11 cellular contexts compared by ENCODE assay signal in the genomic region with DNA sequence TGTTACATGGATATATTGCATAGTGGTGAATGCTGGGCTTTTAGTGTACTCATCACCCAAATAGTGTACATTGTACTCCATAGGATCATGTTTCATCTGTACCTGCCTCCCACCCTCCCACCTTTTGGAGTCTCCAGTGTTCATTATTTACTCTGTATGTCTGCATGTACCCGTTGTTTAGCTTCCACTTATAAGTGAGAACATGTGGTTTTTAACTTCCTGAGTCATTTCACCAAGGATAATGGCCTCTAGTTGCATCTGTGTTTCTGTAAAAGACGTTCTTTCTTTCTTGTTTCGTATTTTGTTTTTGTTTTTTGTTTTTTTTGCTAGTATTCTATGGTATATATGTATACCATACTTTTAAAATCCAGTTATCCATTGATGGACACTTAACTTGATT.
DNase-seq lines count a peak whose midpoint lies in the region; ATAC-seq and TF ChIP-seq lines count a peak whose summit lies in the region.
"Had no signal": no experiment of that assay in that cellular context is flagged by ENCODE, and none has a peak within 500 bp of the region (broad histone marks: within the 10 kb centered on the region; RNA-seq: fewer than 3 reads in every experiment).

No MANE protein-coding gene starts in this region.

- intact Hi-C loops in gastrocnemius medialis (cut with DNase I; ENCODE audit: low total_unique reads), result no loop called here

- H2AFZ ChIP-seq in mesenchymal stem cell (ENCODE audit: low read depth, low read length), result no peak overlapping the region

- H3K4me3 ChIP-seq in mesenchymal stem cell (ENCODE audit: insufficient read depth in 1 of 2, low read depth in 1 of 2, low read length in 2 of 2) (no peak overlapping the region), gastrocnemius medialis (no peak overlapping the region)

- H3K23ac ChIP-seq in mesenchymal stem cell (ENCODE audit: low read length in 2 of 2), result no peak overlapping the region

- DNase-seq in left kidney (ENCODE audit: low read depth, low spot score) (peak; percentile 8), cortex of kidney (lab: John Stamatoyannopoulos, UW) (no peak), mesenchymal stem cell (no peak), gastrocnemius medialis (no peak)
- DNase-seq: activated T-cell treated with anti-CD3 and anti-CD28 coated beads, Interleukin-2, amount 50 U/mL, for 72 hours; immature natural killer cell; naive thymus-derived CD8-positive, alpha-beta T cell; small intestine had no signal

- no peak overlapping the region for H3K9ac ChIP-seq in mesenchymal stem cell (ENCODE audit: low read length)

- in situ Hi-C loops in gastrocnemius medialis (cut with MboI; ENCODE audit: low sequenced_read_pairs in 4 of 4), result no loop called here

- H4K8ac ChIP-seq in mesenchymal stem cell (ENCODE audit: low read length), result no peak overlapping the region

- TF ChIP-seq POLR2A in gastrocnemius medialis (IDR thresholded peaks at IDR 0.05), result no peak

- no peak overlapping the region for H2BK12ac ChIP-seq in mesenchymal stem cell (ENCODE audit: low read length in 2 of 2)

- H2BK5ac ChIP-seq in mesenchymal stem cell (ENCODE audit: low read depth, low read length, poor library complexity, severe bottlenecking), result no peak overlapping the region

- H3K27me3 ChIP-seq in mesenchymal stem cell (ENCODE audit: control insufficient read depth in 1 of 2, insufficient read depth in 1 of 2, low read length in 2 of 2), result no peaks in the 10 kb centered on the region
- H3K27me3 ChIP-seq in gastrocnemius medialis, result no peaks in the 10 kb centered on the region

- H2BK15ac ChIP-seq in mesenchymal stem cell (ENCODE audit: low read depth, poor library complexity, severe bottlenecking), result no peak overlapping the region

- no peak overlapping the region for H2AK5ac ChIP-seq in mesenchymal stem cell (ENCODE audit: low read length, severe bottlenecking)

- no peak overlapping the region for H3K18ac ChIP-seq in mesenchymal stem cell (ENCODE audit: low read depth in 1 of 2, low read length in 2 of 2)

- no peak overlapping the region for H2BK120ac ChIP-seq in mesenchymal stem cell (ENCODE audit: low read depth, low read length)

- ATAC-seq in GM19395 (IDR thresholded peaks at IDR 0.05; ENCODE audit: unreplicated experiment), result peak; percentile 63
- ATAC-seq in HG02678 (IDR thresholded peaks at IDR 0.05; ENCODE audit: unreplicated experiment), result peak; percentile 45
- peak; percentile 42 for ATAC-seq in HG03565 (IDR thresholded peaks at IDR 0.05; ENCODE audit: unreplicated experiment)
- ATAC-seq in gastrocnemius medialis, result no peak
- ATAC-seq: activated T-cell treated with anti-CD3 and anti-CD28 coated beads, Interleukin-2, amount 50 U/mL, for 72 hours; naive thymus-derived CD8-positive, alpha-beta T cell had no signal

- H3K4me1 ChIP-seq in mesenchymal stem cell (ENCODE audit: control insufficient read depth, insufficient read depth, low read depth, low read length) (no peaks in the 10 kb centered on the region), gastrocnemius medialis (no peaks in the 10 kb centered on the region)

- TF ChIP-seq CTCF in gastrocnemius medialis (IDR thresholded peaks at IDR 0.05 in 4 of 5, conservative IDR thresholded peaks at IDR 0.05 in 1 of 5), result no peak

- no peak overlapping the region for H4K91ac ChIP-seq in mesenchymal stem cell (ENCODE audit: low read length)

- H3K36me3 ChIP-seq in mesenchymal stem cell (ENCODE audit: control insufficient read depth in 1 of 2, insufficient read depth in 2 of 2, low read depth in 1 of 2, low read length in 2 of 2), result no peaks in the 10 kb centered on the region
- H3K36me3 ChIP-seq in gastrocnemius medialis, result no peaks in the 10 kb centered on the region

- no peak overlapping the region for H3K4ac ChIP-seq in mesenchymal stem cell (ENCODE audit: low read depth in 1 of 2, low read length in 2 of 2)

- H3K9me3 ChIP-seq in mesenchymal stem cell (ENCODE audit: control insufficient read depth, low read length) (no peaks in the 10 kb centered on the region), gastrocnemius medialis (no peaks in the 10 kb centered on the region)

- H3K14ac ChIP-seq in mesenchymal stem cell (ENCODE audit: low read length in 2 of 2), result no peak overlapping the region

- WGBS in mesenchymal stem cell, result 0% methylated on average over 1 of the region's 3 CpGs

- no peak overlapping the region for H3K4me2 ChIP-seq in mesenchymal stem cell (ENCODE audit: low read length, poor library complexity, severe bottlenecking)

- H3K27ac ChIP-seq in mesenchymal stem cell (ENCODE audit: low read length, poor library complexity, severe bottlenecking) (no peak overlapping the region), gastrocnemius medialis (no peak overlapping the region)

- H3K79me1 ChIP-seq in mesenchymal stem cell (replicated peaks; ENCODE audit: low read length, poor library complexity, severe bottlenecking), result no peaks in the 10 kb centered on the region

Comparison
In these comparisons a context has a peak if more than half of its experiments do, and no peak if none do; other contexts are left out.
1. ATAC-seq: peak in GM19395 (single experiment), HG02678 (single experiment) and HG03565 (single experiment); none in gastrocnemius medialis (0 of 2).